18 cellular contexts compared by ENCODE assay signal in the genomic region with DNA sequence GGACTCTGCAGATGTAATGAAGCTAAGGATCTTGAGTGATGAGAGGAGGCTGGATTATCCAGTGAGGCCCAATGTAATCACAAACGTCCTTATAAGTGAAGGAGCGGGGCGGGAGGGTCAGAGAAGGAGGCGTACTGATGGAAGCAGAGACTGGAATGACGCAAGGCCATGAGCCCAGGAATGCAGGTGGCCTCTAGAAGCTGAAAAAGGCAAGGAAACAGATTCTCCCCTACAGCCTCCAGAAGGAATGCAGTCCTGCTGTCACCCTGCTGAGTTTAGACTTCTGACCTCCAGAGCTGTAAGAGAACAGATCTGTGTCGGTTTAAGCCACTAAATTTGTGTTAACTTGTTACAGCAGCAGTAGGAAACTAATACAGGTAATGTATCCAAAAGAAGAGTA.
DNase-seq lines count a peak whose midpoint lies in the region; ATAC-seq, FAIRE-seq and TF ChIP-seq lines count a peak whose summit lies in the region.
"Had no signal": no experiment of that assay in that cellular context is flagged by ENCODE, and none has a peak within 500 bp of the region (broad histone marks: within the 10 kb centered on the region; RNA-seq: fewer than 3 reads in every experiment).

No MANE protein-coding gene starts in this region.

- TF ChIP-seq EP300 in HepG2 (IDR thresholded peaks at IDR 0.05; ENCODE audit: low read depth in 2 of 2, low read length in 2 of 2) (no peak), HepG2 (CRISPR knock-in tag; IDR thresholded peaks at IDR 0.05; ENCODE audit: borderline replicate concordance) (no peak)

- H3K27ac Mint-ChIP-seq in WTC11, result peak overlapping the region; percentile 62
- peak overlapping the region; percentile 74 for H3K27ac Mint-ChIP-seq in progenitor cell of endocrine pancreas
- no peak overlapping the region for H3K27ac Mint-ChIP-seq in effector memory CD8-positive, alpha-beta T cell
- H3K27ac Mint-ChIP-seq: B cell; CD8-positive, alpha-beta T cell; IgD-negative memory B cell had no signal

- intact Hi-C loops in HepG2 (cut with micrococcal nuclease; ENCODE audit: unreplicated experiment), result no loop called here
- intact Hi-C loops in right lobe of liver (cut with DNase I), result no loop called here

- no peak for TF ChIP-seq RAD21 in HepG2 (CRISPR knock-in tag; IDR thresholded peaks at IDR 0.05)

- BruUV-seq in HepG2 (replicated peaks; lab: Mats Ljungman, UMichigan), result no TSS peak

- no peaks in the 10 kb centered on the region for H3K36me3 ChIP-seq in HepG2 (replicated peaks in 1 of 2; ENCODE audit: control insufficient read depth in 1 of 2, insufficient read depth in 2 of 2, low read length in 2 of 2)
- H3K36me3 ChIP-seq in right lobe of liver, result no peaks in the 10 kb centered on the region
- no peaks in the 10 kb centered on the region for H3K36me3 ChIP-seq in hepatocyte (replicated peaks; ENCODE audit: insufficient read depth, low read depth)
- H3K36me3 ChIP-seq: BLaER1 treated with 17β-estradiol and CSF1 and Interleukin-3, amounts not matched to agents 10 nM and 100 nM had no signal

- no peaks in the 10 kb centered on the region; a peak in 1 of 5 replicates for H3K27me3 ChIP-seq in HepG2 (ENCODE audit: control insufficient read depth in 1 of 2, insufficient read depth in 2 of 2, low read length in 2 of 2)
- H3K27me3 ChIP-seq in right lobe of liver, result no peaks in the 10 kb centered on the region
- no peaks in the 10 kb centered on the region for H3K27me3 ChIP-seq in hepatocyte
- H3K27me3 ChIP-seq: BLaER1 treated with 17β-estradiol and CSF1 and Interleukin-3, amounts not matched to agents 10 nM and 100 nM had no signal

- H3K27ac ChIP-seq in HepG2 (ENCODE audit: extremely low read length, insufficient read depth, low read length) (no peak overlapping the region), right lobe of liver (no peak overlapping the region), hepatocyte (no peak overlapping the region)
- H3K27ac ChIP-seq: BLaER1 treated with 17β-estradiol and CSF1 and Interleukin-3, amounts not matched to agents 10 nM and 100 nM; GM23248 had no signal

- TF ChIP-seq CTCF in HepG2 (CRISPR knock-in tag; IDR thresholded peaks at IDR 0.05), result no peak
- no peak for TF ChIP-seq CTCF in right lobe of liver (IDR thresholded peaks at IDR 0.05)
- no peak for TF ChIP-seq CTCF in WTC11 (IDR thresholded peaks at IDR 0.05)
- no peak for TF ChIP-seq CTCF in progenitor cell of endocrine pancreas (IDR thresholded peaks at IDR 0.05; ENCODE audit: unreplicated experiment)
- no peak for TF ChIP-seq CTCF in hepatocyte (IDR thresholded peaks at IDR 0.05; ENCODE audit: poor library complexity)

- POLR2A ChIA-PET in HepG2 (lab: Yijun Ruan, JAX) (no interaction called here), WTC11 (lab: Charles Lee) (no interaction called here)

- DNase-seq in HepG2 (ENCODE audit: low spot score) (no peak), right lobe of liver (no peak), WTC11 (ENCODE audit: low spot score) (peak; percentile 22), progenitor cell of endocrine pancreas (ENCODE audit: low spot score, unreplicated experiment) (no peak), hepatocyte (ENCODE audit: low spot score) (no peak)
- no peak for DNase-seq in effector memory CD8-positive, alpha-beta T cell
- DNase-seq: Calu3; CD8-positive, alpha-beta T cell; DMS79 treated with DMSO at 0.1 percent for 48 hours; GM23248 had no signal

- no peak overlapping the region for H3K9ac ChIP-seq in HepG2 (ENCODE audit: insufficient read depth, low read depth, low read length)
- H3K9ac ChIP-seq: BLaER1 treated with 17β-estradiol and CSF1 and Interleukin-3, amounts not matched to agents 10 nM and 100 nM; GM23248 had no signal

- no peak overlapping the region for H2AFZ ChIP-seq in HepG2 (ENCODE audit: low read length)
- no peak overlapping the region for H2AFZ ChIP-seq in hepatocyte
- H2AFZ ChIP-seq: GM23248 had no signal

- no peak for FAIRE-seq in HepG2 (lab: Jason Lieb, UNC)
- FAIRE-seq: GM12878, GM19239, H54, HTR-8/SVneo had no signal

- CTCF ChIA-PET in HepG2 (lab: Yijun Ruan, JAX; ENCODE audit: low intra/inter-chr PET ratio, low total read pairs) (no interaction called here), WTC11 (lab: Charles Lee) (no interaction called here)

- ATAC-seq in HepG2 (no peak), right lobe of liver (no peak), WTC11 (peak; percentile 73), GM18511 (IDR thresholded peaks at IDR 0.05; ENCODE audit: unreplicated experiment) (no peak)
- no peak for ATAC-seq in effector memory CD8-positive, alpha-beta T cell (replicated peaks)
- ATAC-seq: CD8-positive, alpha-beta T cell; GM12878 had no signal

- TF ChIP-seq POLR2A in HepG2 (IDR thresholded peaks at IDR 0.05; ENCODE audit: insufficient read depth in 1 of 2, low read depth in 2 of 2, low read length in 2 of 2) (no peak), right lobe of liver (IDR thresholded peaks at IDR 0.05) (no peak)

- in situ Hi-C loops in HepG2 (cut with HindIII; ENCODE audit: extremely low pct_ligation_motif_present, low pct_unique_long_range_greater_than_20kb), result no loop called here

- H4K20me1 ChIP-seq in HepG2 (ENCODE audit: insufficient read depth, low read length) (no peaks in the 10 kb centered on the region), hepatocyte (ENCODE audit: insufficient read depth, poor library complexity, severe bottlenecking) (no peaks in the 10 kb centered on the region)
- H4K20me1 ChIP-seq: BLaER1 treated with 17β-estradiol and CSF1 and Interleukin-3, amounts not matched to agents 10 nM and 100 nM had no signal

- H3K4me1 Mint-ChIP-seq in WTC11, result peaks cover 26% of the 10 kb centered on the region
- peaks cover 40% of the 10 kb centered on the region for H3K4me1 Mint-ChIP-seq in progenitor cell of endocrine pancreas (ENCODE audit: low read depth)
- no peaks in the 10 kb centered on the region for H3K4me1 Mint-ChIP-seq in effector memory CD8-positive, alpha-beta T cell (ENCODE audit: low read depth in 2 of 2)
- H3K4me1 Mint-ChIP-seq: B cell, IgD-negative memory B cell had no signal

- H3K4me3 ChIP-seq in HepG2 (replicated peaks in 1 of 3; ENCODE audit: insufficient read depth in 1 of 3, low read depth in 2 of 3, low read length in 3 of 3), result no peak overlapping the region
- H3K4me3 ChIP-seq in right lobe of liver, result no peak overlapping the region
- no peak overlapping the region for H3K4me3 ChIP-seq in hepatocyte
- H3K4me3 ChIP-seq: BLaER1 treated with 17β-estradiol and CSF1 and Interleukin-3, amounts not matched to agents 10 nM and 100 nM; GM12878; GM23248 had no signal

- peaks cover 5% of the 10 kb centered on the region for H3K27me3 Mint-ChIP-seq in WTC11 (ENCODE audit: low read depth)
- H3K27me3 Mint-ChIP-seq in progenitor cell of endocrine pancreas, result no peaks in the 10 kb centered on the region
- H3K27me3 Mint-ChIP-seq in effector memory CD8-positive, alpha-beta T cell, result no peaks in the 10 kb centered on the region
- H3K27me3 Mint-ChIP-seq: IgD-negative memory B cell had no signal

- H3K4me2 ChIP-seq in HepG2 (ENCODE audit: low read depth, low read length) (no peak overlapping the region), hepatocyte (no peak overlapping the region)
- H3K4me2 ChIP-seq: BLaER1 treated with 17β-estradiol and CSF1 and Interleukin-3, amounts not matched to agents 10 nM and 100 nM had no signal

- H3K79me2 ChIP-seq in HepG2 (ENCODE audit: insufficient read depth, low read length) (no peaks in the 10 kb centered on the region), hepatocyte (no peaks in the 10 kb centered on the region)

- H3K36me3 Mint-ChIP-seq in WTC11 (peaks cover 8% of the 10 kb centered on the region), progenitor cell of endocrine pancreas (ENCODE audit: insufficient read depth) (peaks cover 5% of the 10 kb centered on the region)
- no peaks in the 10 kb centered on the region for H3K36me3 Mint-ChIP-seq in effector memory CD8-positive, alpha-beta T cell (ENCODE audit: insufficient read depth)
- H3K36me3 Mint-ChIP-seq: CD8-positive, alpha-beta T cell; IgD-negative memory B cell had no signal

- H3K9me2 ChIP-seq in hepatocyte (replicated peaks; ENCODE audit: insufficient read depth), result no peaks in the 10 kb centered on the region

- H3K9me3 Mint-ChIP-seq in WTC11 (peaks cover 12% of the 10 kb centered on the region), progenitor cell of endocrine pancreas (ENCODE audit: low read depth) (peaks cover 12% of the 10 kb centered on the region)
- no peaks in the 10 kb centered on the region for H3K9me3 Mint-ChIP-seq in effector memory CD8-positive, alpha-beta T cell
- H3K9me3 Mint-ChIP-seq: CD8-positive, alpha-beta T cell had no signal

- H3K9me3 ChIP-seq in HepG2 (ENCODE audit: low read length), result no peaks in the 10 kb centered on the region
- H3K9me3 ChIP-seq in right lobe of liver, result no peaks in the 10 kb centered on the region
- H3K9me3 ChIP-seq in hepatocyte (ENCODE audit: low read depth), result no peaks in the 10 kb centered on the region
- H3K9me3 ChIP-seq: BLaER1 treated with 17β-estradiol and CSF1 and Interleukin-3, amounts not matched to agents 10 nM and 100 nM had no signal

- 18% methylated on average over 6 of the region's 6 CpGs for WGBS in HepG2 (ENCODE audit: low lambda C conversion rate)
- 86% methylated on average over 6 of the region's 6 CpGs for WGBS in right lobe of liver (ENCODE audit: insufficient coverage, low coverage, low lambda C conversion rate, missing lambda C conversion rate)
- 78% methylated on average over 6 of the region's 6 CpGs for WGBS in hepatocyte (ENCODE audit: low lambda C conversion rate, missing lambda C conversion rate)

- H3K4me3 Mint-ChIP-seq in WTC11 (no peak overlapping the region), progenitor cell of endocrine pancreas (ENCODE audit: low read depth) (no peak overlapping the region)
- no peak overlapping the region for H3K4me3 Mint-ChIP-seq in effector memory CD8-positive, alpha-beta T cell
- H3K4me3 Mint-ChIP-seq: B cell; CD8-positive, alpha-beta T cell; IgD-negative memory B cell had no signal

- H3K4me1 ChIP-seq in HepG2 (ENCODE audit: insufficient read depth, low read length) (no peaks in the 10 kb centered on the region), right lobe of liver (peaks cover 0 to 17% (median under 1%) of the 10 kb centered on the region in 4 donors), hepatocyte (ENCODE audit: insufficient read depth) (no peaks in the 10 kb centered on the region)

TF ChIP-seq in HepG2, 621 proteins besides CTCF, POLR2A, EP300 and RAD21 (continues in another document):
- TF ChIP-seq ZNF12 (CRISPR knock-in tag; IDR thresholded peaks at IDR 0.05) (peak; percentile 85), ISX (CRISPR knock-in tag; conservative IDR thresholded peaks at IDR 0.05) (no peak)

Comparison
In these comparisons a context has a peak if more than half of its experiments do, and no peak if none do; other contexts are left out.
1. H3K27ac Mint-ChIP-seq: peak in WTC11 (single experiment) and progenitor cell of endocrine pancreas (single experiment); none in effector memory CD8-positive, alpha-beta T cell (0 of 2).